ENCODE assay signal across 16 cellular contexts in genomic region chr6:143457563-143458359, GRCh38. TPM values are rescaled to one million over a fixed set of nuclear protein-coding genes. Genes with fewer than 3 reads are reported as not detected.
DNase-seq lines count a peak whose midpoint lies in the region; ATAC-seq and TF ChIP-seq lines count a peak whose summit lies in the region.
"Had no signal": no experiment of that assay in that cellular context is flagged by ENCODE, and none has a peak within 500 bp of the region (broad histone marks: within the 10 kb centered on the region; RNA-seq: fewer than 3 reads in every experiment).

No MANE protein-coding gene starts in this region.

- H3K27ac ChIP-seq in thyroid gland = peak overlapping the region in 2 of 3 donors; percentile 28 to 34
- H3K27ac ChIP-seq: dorsolateral prefrontal cortex, gastrocnemius medialis, right atrium auricular region, WERI-Rb-1 had no signal

- TF ChIP-seq CTCF in thyroid gland (IDR thresholded peaks at IDR 0.05) = no peak

- no peaks in the 10 kb centered on the region for H3K27me3 ChIP-seq in thyroid gland
- H3K27me3 ChIP-seq: dorsolateral prefrontal cortex, gastrocnemius medialis, right atrium auricular region had no signal

- peaks cover 0 to 5% of the 10 kb centered on the region in 2 donors for H3K36me3 ChIP-seq in thyroid gland
- H3K36me3 ChIP-seq: WERI-Rb-1 had no signal

- no peak overlapping the region for H3K4me3 ChIP-seq in thyroid gland (replicated peaks in 1 of 3)
- H3K4me3 ChIP-seq: dorsolateral prefrontal cortex, gastrocnemius medialis, right atrium auricular region had no signal

- peak; percentile 34 for DNase-seq in HS-5 (ENCODE audit: low read depth)
- peak; percentile 60 for DNase-seq in astrocyte of the hippocampus (ENCODE audit: low read depth, low spot score)
- DNase-seq in iris pigment epithelial cell (ENCODE audit: low read depth) = peak; percentile 35
- no peak for DNase-seq in thyroid gland
- no peak for DNase-seq in dedifferentiated amniotic fluid mesenchymal stem cell (ENCODE audit: extremely low spot score)
- DNase-seq in hippocampal formation (lab: John Stamatoyannopoulos, UW) = no peak
- DNase-seq: activated CD8-positive, alpha-beta memory T cell treated with anti-CD3 and anti-CD28 coated beads, Interleukin-2, amount 10 ng/mL, durations not matched to agents 7 days and 5 days; activated naive CD4-positive, alpha-beta T cell treated with anti-CD3 and anti-CD28 coated beads, Interleukin-2, amount 10 ng/mL, durations not matched to agents 7 days and 5 days; dorsolateral prefrontal cortex; gastrocnemius medialis; GDM1; kidney; stimulated activated naive CD4-positive, alpha-beta T cell treated with Interleukin-2 at 50 U/mL for 16 hours; WERI-Rb-1 had no signal

- peaks cover 0 to 12% of the 10 kb centered on the region in 2 donors for H3K4me1 ChIP-seq in thyroid gland
- H3K4me1 ChIP-seq: gastrocnemius medialis, right atrium auricular region had no signal

- no peak for ATAC-seq in GM18502 (IDR thresholded peaks at IDR 0.05; ENCODE audit: poor library complexity, unreplicated experiment)
- ATAC-seq: activated CD8-positive, alpha-beta memory T cell treated with anti-CD3 and anti-CD28 coated beads, Interleukin-2, amount 10 ng/mL, durations not matched to agents 7 days and 5 days; gastrocnemius medialis had no signal

- no peak for TF ChIP-seq POLR2A in thyroid gland (IDR thresholded peaks at IDR 0.05)

- intact Hi-C loops in thyroid gland (cut with DNase I) = no loop called here

- H3K9me3 ChIP-seq in thyroid gland = no peaks in the 10 kb centered on the region
- H3K9me3 ChIP-seq: gastrocnemius medialis, right atrium auricular region had no signal

- 47 to 58% methylated on average over 2 of the region's 2 CpGs for WGBS in thyroid gland, 2 donors

RNA-seq across cellular contexts. Expression of gene PEX3, which starts 7.2 kb away (rescaled TPM):
- 10 to 100 TPM; 22.6 to 27.3 (median 25.0) TPM for total RNA-seq in thyroid gland

RNA-seq across cellular contexts. Expression of gene ADAT2, which starts 7.3 kb away (rescaled TPM):
- total RNA-seq in thyroid gland = 1 to 10 TPM; 3.6 to 9.4 (median 5.4) TPM

RNA-seq across cellular contexts. Expression of gene FUCA2, which starts 53.8 kb away (rescaled TPM):
- 10 to 100 TPM; 31.7 to 59.1 (median 44.7) TPM for total RNA-seq in thyroid gland

Comparison
In these comparisons a context has a peak if more than half of its experiments do, and no peak if none do; other contexts are left out.
1. DNase-seq: peak in HS-5 (single experiment), astrocyte of the hippocampus (single experiment) and iris pigment epithelial cell (single experiment); none in thyroid gland (0 of 2), dedifferentiated amniotic fluid mesenchymal stem cell (single experiment) and hippocampal formation (0 of 2).